In genomic region chr19:11479470-11480080, GRCh38 we compare ENCODE assay signal across 10 cellular contexts. TPM values are rescaled to one million over a fixed set of nuclear protein-coding genes. Genes with fewer than 3 reads are reported as not detected.
A peak's percentile ranks its signal among the peaks of the same experiment; 100 is the strongest.
DNase-seq lines count a peak whose midpoint lies in the region; ATAC-seq, FAIRE-seq and TF ChIP-seq lines count a peak whose summit lies in the region.
"Had no signal": no experiment of that assay in that cellular context is flagged by ENCODE, and none has a peak within 500 bp of the region (broad histone marks: within the 10 kb centered on the region; RNA-seq: fewer than 3 reads in every experiment).

No MANE protein-coding gene starts in this region.

- H3K27me3 ChIP-seq in body of pancreas, result peaks cover 0 to 35% of the 10 kb centered on the region in 2 donors

- H3K36me3 ChIP-seq in body of pancreas (replicated peaks in 1 of 2; ENCODE audit: insufficient read depth in 1 of 2, low read depth in 2 of 2), result no peaks in the 10 kb centered on the region
- H3K36me3 ChIP-seq: HAP-1, ovary had no signal

- ATAC-seq in body of pancreas (peak; percentile 41), HG02840 (IDR thresholded peaks at IDR 0.05; ENCODE audit: low FRiP score, unreplicated experiment) (no peak), HG03039 (IDR thresholded peaks at IDR 0.05; ENCODE audit: unreplicated experiment) (no peak)

- no peaks in the 10 kb centered on the region for H3K9me3 ChIP-seq in body of pancreas
- H3K9me3 ChIP-seq: HAP-1, ovary had no signal

- H3K27ac ChIP-seq in body of pancreas, result no peak overlapping the region
- H3K27ac ChIP-seq: ovary had no signal

- intact Hi-C loops in body of pancreas (cut with DNase I), result loop anchor here (10.0 kb wide), 1 partner anchor 185 kb away; the partner anchor contains the start of gene TSPAN16

- no peak for TF ChIP-seq CTCF in body of pancreas (IDR thresholded peaks at IDR 0.05)

- no peak for FAIRE-seq in HTR-8/SVneo (lab: Jason Lieb, UNC)

- WGBS in body of pancreas, 2 donors, result 2 to 16% methylated on average over 5 to 41 of the region's 74 CpGs

- DNase-seq in DMS53 treated with DMSO at 0.1 percent for 48 hours (lab: John Stamatoyannopoulos, UW; ENCODE audit: unreplicated experiment) (peak; percentile 6), MV-4-11 (lab: John Stamatoyannopoulos, UW) (peak; percentile 41), body of pancreas (peak in 3 of 4 donors; percentile 27 to 65 (median 45)), medulla oblongata (ENCODE audit: extremely low spot score) (peak; percentile 81), HTR-8/SVneo (ENCODE audit: insufficient read length, low spot score) (no peak)
- DNase-seq in effector CD8-positive, alpha-beta T cell (lab: John Stamatoyannopoulos, UW), result no peak

- no peak overlapping the region for H3K4me3 ChIP-seq in body of pancreas
- H3K4me3 ChIP-seq: HAP-1, ovary had no signal

- peaks cover 30% of the 10 kb centered on the region for H3K4me1 ChIP-seq in body of pancreas

- no peak for TF ChIP-seq POLR2A in body of pancreas (IDR thresholded peaks at IDR 0.05)

RNA-seq across cellular contexts. Expression of gene ELAVL3, which starts 1.3 kb away (rescaled TPM):
- not detected for total RNA-seq in body of pancreas
- total RNA-seq: ovary had no signal

RNA-seq across cellular contexts. Expression of gene ZNF653, which starts 26.1 kb away (rescaled TPM):
- 10 to 100 TPM in 1 of 2 donors, 1 to 10 TPM in 1; 9.6 to 22.1 TPM for total RNA-seq in body of pancreas

RNA-seq across cellular contexts. Expression of gene PRKCSH, which starts 44.1 kb away (rescaled TPM):
- total RNA-seq in body of pancreas, result 100 to 1,000 TPM; 134 to 194 TPM

RNA-seq across cellular contexts. Expression of gene ODAD3, which starts 44.7 kb away (rescaled TPM):
- under 1 TPM in 1 of 2 donors, not detected in 1; 0.26 TPM for total RNA-seq in body of pancreas

RNA-seq across cellular contexts. Expression of gene ECSIT, which starts 49.4 kb away (rescaled TPM):
- 10 to 100 TPM; 55.8 to 79.1 TPM for total RNA-seq in body of pancreas

Comparison
In these comparisons a context has a peak if more than half of its experiments do, and no peak if none do; other contexts are left out.
1. DNase-seq: peak in DMS53 treated with DMSO at 0.1 percent for 48 hours (single experiment), MV-4-11 (single experiment), body of pancreas (3 of 4) and medulla oblongata (single experiment); none in HTR-8/SVneo (single experiment) and effector CD8-positive, alpha-beta T cell (single experiment).